24 cellular contexts compared by ENCODE assay signal in genomic region chr3:66931699-66932098, GRCh38.
"Had no signal": no experiment of that assay in that cellular context is flagged by ENCODE, and none has a peak within 500 bp of the region (broad histone marks: within the 10 kb centered on the region; RNA-seq: fewer than 3 reads in every experiment).

No MANE protein-coding gene starts in this region.

- H3K27me3 Mint-ChIP-seq: activated T-helper 17 cell treated with anti-CD3 and anti-CD28 coated beads, Interleukin-2, amount 50 U/mL, for 72 hours had no signal

- DNase-seq: activated CD4-positive, alpha-beta T cell treated with anti-CD3 and anti-CD28 coated beads for 1 hour; activated CD4-positive, alpha-beta T cell treated with anti-CD3 and anti-CD28 coated beads, Interleukin-2, amount 10 ng/mL, durations not matched to agents 7 days and 5 days; activated CD8-positive, alpha-beta T cell treated with anti-CD3 and anti-CD28 coated beads for 36 hours; activated gamma-delta T cell treated with Interleukin-2 at 50 U/mL for 16 hours; activated naive CD4-positive, alpha-beta T cell treated with anti-CD3 and anti-CD28 coated beads, Interleukin-2, amount 50 U/mL, for 16 hours; activated T-cell treated with anti-CD3 and anti-CD28 coated beads, Interleukin-2, amount 50 U/mL, for 4 hours; amniotic stem cell; brain microvascular endothelial cell; esophagus squamous epithelium; foreskin melanocyte; heart right ventricle; left ventricle myocardium inferior; naive B cell; occipital lobe; stimulated activated CD4-positive, alpha-beta T cell treated with anti-CD3 and anti-CD28 coated beads, Interleukin-4, amount 100 ng/mL, for 24 hours; T-helper 2 cell; upper lobe of left lung had no signal

- H3K27ac ChIP-seq: brain microvascular endothelial cell, epithelial cell of prostate, esophagus squamous epithelium, heart right ventricle, left ventricle myocardium inferior, skin epidermis, thoracic aorta, upper lobe of left lung had no signal

- H3K36me3 Mint-ChIP-seq: naive B cell; stimulated activated effector memory CD8-positive, alpha-beta T cell treated with anti-CD3 and anti-CD28 coated beads, Interleukin-12 subunit alpha, Interleukin-12 subunit beta, amount 100 ng/mL, for 72 hours had no signal

- H3K4me1 ChIP-seq: esophagus squamous epithelium, heart right ventricle, left ventricle myocardium inferior, upper lobe of left lung had no signal

- H3K36me3 ChIP-seq: brain microvascular endothelial cell, esophagus squamous epithelium, heart right ventricle, left ventricle myocardium inferior, thoracic aorta, upper lobe of left lung had no signal

- H3K4me3 Mint-ChIP-seq: activated CD4-positive, alpha-beta T cell treated with anti-CD3 and anti-CD28 coated beads, Interleukin-2, amount 10 ng/mL, durations not matched to agents 7 days and 5 days; activated CD8-positive, alpha-beta T cell treated with anti-CD3 and anti-CD28 coated beads for 36 hours; activated T-cell treated with anti-CD3 and anti-CD28 coated beads, Interleukin-2, amount 50 U/mL, for 4 hours; activated T-helper 17 cell treated with anti-CD3 and anti-CD28 coated beads, Interleukin-2, amount 50 U/mL, for 72 hours; naive B cell; stimulated activated effector memory CD8-positive, alpha-beta T cell treated with anti-CD3 and anti-CD28 coated beads, Interleukin-12 subunit alpha, Interleukin-12 subunit beta, amount 100 ng/mL, for 72 hours; stimulated activated naive CD8-positive, alpha-beta T cell treated with anti-CD3 and anti-CD28 coated beads, Interleukin-15, Interleukin-2, amounts not matched to agents 100 ng/mL and 50 ng/mL, for 24 hours had no signal

- H3K4me1 Mint-ChIP-seq: activated CD4-positive, alpha-beta T cell treated with anti-CD3 and anti-CD28 coated beads, Interleukin-2, amount 10 ng/mL, durations not matched to agents 7 days and 5 days; activated T-helper 17 cell treated with anti-CD3 and anti-CD28 coated beads, Interleukin-2, amount 50 U/mL, for 72 hours; naive B cell; stimulated activated effector memory CD8-positive, alpha-beta T cell treated with anti-CD3 and anti-CD28 coated beads, Interleukin-12 subunit alpha, Interleukin-12 subunit beta, amount 100 ng/mL, for 72 hours had no signal

- ATAC-seq: activated CD8-positive, alpha-beta T cell treated with anti-CD3 and anti-CD28 coated beads for 36 hours; activated T-cell treated with anti-CD3 and anti-CD28 coated beads, Interleukin-2, amount 50 U/mL, for 4 hours; activated T-helper 17 cell treated with anti-CD3 and anti-CD28 coated beads, Interleukin-2, amount 50 U/mL, for 72 hours; heart right ventricle; sciatic nerve; stimulated activated effector memory CD8-positive, alpha-beta T cell treated with anti-CD3 and anti-CD28 coated beads, Interleukin-12 subunit alpha, Interleukin-12 subunit beta, amount 100 ng/mL, for 72 hours had no signal

- H3K9me3 Mint-ChIP-seq: activated CD4-positive, alpha-beta T cell treated with anti-CD3 and anti-CD28 coated beads, Interleukin-2, amount 10 ng/mL, durations not matched to agents 7 days and 5 days; activated CD8-positive, alpha-beta T cell treated with anti-CD3 and anti-CD28 coated beads for 36 hours; activated T-cell treated with anti-CD3 and anti-CD28 coated beads, Interleukin-2, amount 50 U/mL, for 4 hours; activated T-helper 17 cell treated with anti-CD3 and anti-CD28 coated beads, Interleukin-2, amount 50 U/mL, for 72 hours; naive B cell; stimulated activated effector memory CD8-positive, alpha-beta T cell treated with anti-CD3 and anti-CD28 coated beads, Interleukin-12 subunit alpha, Interleukin-12 subunit beta, amount 100 ng/mL, for 72 hours; stimulated activated naive CD8-positive, alpha-beta T cell treated with anti-CD3 and anti-CD28 coated beads, Interleukin-15, Interleukin-2, amounts not matched to agents 100 ng/mL and 50 ng/mL, for 24 hours had no signal

- H3K4me3 ChIP-seq: esophagus squamous epithelium, heart right ventricle, left ventricle myocardium inferior, skin epidermis, thoracic aorta, upper lobe of left lung had no signal

- H3K27me3 ChIP-seq: upper lobe of left lung had no signal

- H3K9me3 ChIP-seq: esophagus squamous epithelium, heart right ventricle, left ventricle myocardium inferior, thoracic aorta, upper lobe of left lung had no signal

- H3K27ac Mint-ChIP-seq: activated CD4-positive, alpha-beta T cell treated with anti-CD3 and anti-CD28 coated beads, Interleukin-2, amount 10 ng/mL, durations not matched to agents 7 days and 5 days; activated CD8-positive, alpha-beta T cell treated with anti-CD3 and anti-CD28 coated beads for 36 hours; activated T-helper 17 cell treated with anti-CD3 and anti-CD28 coated beads, Interleukin-2, amount 50 U/mL, for 72 hours; naive B cell; stimulated activated effector memory CD8-positive, alpha-beta T cell treated with anti-CD3 and anti-CD28 coated beads, Interleukin-12 subunit alpha, Interleukin-12 subunit beta, amount 100 ng/mL, for 72 hours; stimulated activated naive CD8-positive, alpha-beta T cell treated with anti-CD3 and anti-CD28 coated beads, Interleukin-15, Interleukin-2, amounts not matched to agents 100 ng/mL and 50 ng/mL, for 24 hours had no signal
